ENCODE assay signal across 8 cellular contexts in genomic region chr16:29862383-29862883, GRCh38. TPM values are rescaled to one million over a fixed set of nuclear protein-coding genes. Genes with fewer than 3 reads are reported as not detected.
DNase-seq lines count a peak whose midpoint lies in the region; ATAC-seq, FAIRE-seq and TF ChIP-seq lines count a peak whose summit lies in the region.

No MANE protein-coding gene starts in this region.

- H3K9me3 ChIP-seq in thoracic aorta, result no peaks in the 10 kb centered on the region

- FAIRE-seq in GM19239 (lab: Jason Lieb, UNC), result no peak

- H3K36me3 ChIP-seq in thoracic aorta, result peaks cover 6% of the 10 kb centered on the region

- H3K27ac Mint-ChIP-seq in activated CD4-positive, alpha-beta T cell treated with anti-CD3 and anti-CD28 coated beads, Interleukin-2, amount 10 ng/mL, durations not matched to agents 24 days and 14 days, result peak overlapping the region; percentile 87
- peak overlapping the region; percentile 88 for H3K27ac Mint-ChIP-seq in central memory CD8-positive, alpha-beta T cell (ENCODE audit: low read depth)

- H3K4me3 ChIP-seq in NB4 (ENCODE audit: low read depth, low read length), result peak overlapping the region; percentile 77
- H3K4me3 ChIP-seq in lower leg skin (ENCODE audit: low read depth, poor library complexity, severe bottlenecking), result peak overlapping the region; percentile 48
- H3K4me3 ChIP-seq in thoracic aorta, result peak overlapping the region; percentile 99

- ATAC-seq in central memory CD8-positive, alpha-beta T cell (replicated peaks; ENCODE audit: extremely low read depth, poor library complexity, severe bottlenecking), result no peak
- ATAC-seq in thoracic aorta (ENCODE audit: insufficient number of reproducible peaks, low FRiP score, low read depth), result no peak

- peaks cover 27% of the 10 kb centered on the region for H3K36me3 Mint-ChIP-seq in activated CD4-positive, alpha-beta T cell treated with anti-CD3 and anti-CD28 coated beads, Interleukin-2, amount 10 ng/mL, durations not matched to agents 24 days and 14 days (ENCODE audit: low read depth)
- peaks cover 25% of the 10 kb centered on the region for H3K36me3 Mint-ChIP-seq in central memory CD8-positive, alpha-beta T cell (ENCODE audit: insufficient read depth)

- no peak for TF ChIP-seq CTCF in NB4 (IDR thresholded peaks at IDR 0.05; ENCODE audit: low read depth, low read length)
- TF ChIP-seq CTCF in lower leg skin (IDR thresholded peaks at IDR 0.05), result no peak
- no peak for TF ChIP-seq CTCF in thoracic aorta (IDR thresholded peaks at IDR 0.05)

- H3K27ac ChIP-seq in thoracic aorta, result peak overlapping the region; percentile 81 to 98

- H3K4me3 Mint-ChIP-seq in activated CD4-positive, alpha-beta T cell treated with anti-CD3 and anti-CD28 coated beads, Interleukin-2, amount 10 ng/mL, durations not matched to agents 24 days and 14 days, result peak overlapping the region; percentile 96
- H3K4me3 Mint-ChIP-seq in central memory CD8-positive, alpha-beta T cell, result peak overlapping the region; percentile 99

- H3K4me1 Mint-ChIP-seq in activated CD4-positive, alpha-beta T cell treated with anti-CD3 and anti-CD28 coated beads, Interleukin-2, amount 10 ng/mL, durations not matched to agents 24 days and 14 days, result peaks cover 23% of the 10 kb centered on the region
- H3K4me1 Mint-ChIP-seq in central memory CD8-positive, alpha-beta T cell, result peaks cover 25% of the 10 kb centered on the region

- peaks cover 12 to 48% of the 10 kb centered on the region in 2 donors for H3K4me1 ChIP-seq in thoracic aorta (ENCODE audit: control insufficient read depth in 1 of 2, low read depth in 2 of 2)

- no peaks in the 10 kb centered on the region for H3K9me3 Mint-ChIP-seq in activated CD4-positive, alpha-beta T cell treated with anti-CD3 and anti-CD28 coated beads, Interleukin-2, amount 10 ng/mL, durations not matched to agents 24 days and 14 days
- no peaks in the 10 kb centered on the region for H3K9me3 Mint-ChIP-seq in central memory CD8-positive, alpha-beta T cell

- H3K27me3 Mint-ChIP-seq in activated CD4-positive, alpha-beta T cell treated with anti-CD3 and anti-CD28 coated beads, Interleukin-2, amount 10 ng/mL, durations not matched to agents 24 days and 14 days, result no peaks in the 10 kb centered on the region
- H3K27me3 Mint-ChIP-seq in central memory CD8-positive, alpha-beta T cell, result peaks cover under 1% of the 10 kb centered on the region

- 1% methylated on average over 25 to 27 of the region's 27 CpGs for WGBS in lower leg skin, 2 donors

- peak; percentile 75 for DNase-seq in activated CD4-positive, alpha-beta T cell treated with anti-CD3 and anti-CD28 coated beads, Interleukin-2, amount 10 ng/mL, durations not matched to agents 24 days and 14 days
- no peak for DNase-seq in activated CD4-positive, alpha-beta T cell treated with anti-CD3 and anti-CD28 coated beads for 1 hour
- DNase-seq in NB4 (ENCODE audit: low read depth) (no peak), lower leg skin (ENCODE audit: low spot score in 2 of 2) (no peak), thoracic aorta (ENCODE audit: low spot score) (no peak), GM19239 (ENCODE audit: insufficient read length, low spot score) (no peak), NCI-H128 (lab: John Stamatoyannopoulos, UW; ENCODE audit: unreplicated experiment) (no peak)
- no peak for DNase-seq in central memory CD8-positive, alpha-beta T cell (ENCODE audit: low spot score in 2 of 2)

- no peak for TF ChIP-seq POLR2A in NB4 (IDR thresholded peaks at IDR 0.05; ENCODE audit: extremely low read depth, insufficient read length)
- TF ChIP-seq POLR2A in lower leg skin (IDR thresholded peaks at IDR 0.05), result no peak

- no peaks in the 10 kb centered on the region for H3K27me3 ChIP-seq in thoracic aorta (replicated peaks; ENCODE audit: insufficient read depth)

- intact Hi-C loops in activated CD4-positive, alpha-beta T cell treated with anti-CD3 and anti-CD28 coated beads, Interleukin-2, amount 10 ng/mL, durations not matched to agents 24 days and 14 days (cut with micrococcal nuclease), result loop anchor here (10.0 kb wide), 2 partner anchors 112 to 162 kb away; partner anchors contain the start of genes C16orf92 and TAOK2
- intact Hi-C loops in lower leg skin (cut with DNase I; ENCODE audit: low total_unique reads), result no loop called here

RNA-seq across cellular contexts. Expression of gene CDIPT, which starts 0.6 kb away (rescaled TPM):
- total RNA-seq in activated CD4-positive, alpha-beta T cell treated with anti-CD3 and anti-CD28 coated beads, Interleukin-2, amount 10 ng/mL, durations not matched to agents 24 days and 14 days, result 69.2 and 71.2 TPM in 2 replicates
- 100 to 1,000 TPM in 3 of 4 donors, 10 to 100 TPM in 1; 83.4 to 122 (median 108) TPM for total RNA-seq in lower leg skin
- total RNA-seq in thoracic aorta, result 100 to 1,000 TPM in 1 of 2 donors, 10 to 100 TPM in 1; 92.1 to 107 TPM

RNA-seq across cellular contexts. Expression of gene SEZ6L2, which starts 36.9 kb away (rescaled TPM):
- total RNA-seq in activated CD4-positive, alpha-beta T cell treated with anti-CD3 and anti-CD28 coated beads, Interleukin-2, amount 10 ng/mL, durations not matched to agents 24 days and 14 days, result 0.26 and 0.61 TPM in 2 replicates
- total RNA-seq in lower leg skin (100 to 1,000 TPM in 1 of 4 donors, 1 to 10 TPM in 3; 1.4 to 100 (median 3.1) TPM), thoracic aorta (1 to 10 TPM in 1 of 2 donors, under 1 TPM in 1; 0.63 to 1.4 TPM)

RNA-seq across cellular contexts. Expression of gene ASPHD1, which starts 37.9 kb away (rescaled TPM):
- 4.4 and 4.8 TPM in 2 replicates for total RNA-seq in activated CD4-positive, alpha-beta T cell treated with anti-CD3 and anti-CD28 coated beads, Interleukin-2, amount 10 ng/mL, durations not matched to agents 24 days and 14 days
- total RNA-seq in lower leg skin, result not detected
- total RNA-seq in thoracic aorta, result under 1 TPM in 1 of 2 donors, not detected in 1; 0.27 TPM

RNA-seq across cellular contexts. Expression of gene MVP, which starts 42.2 kb away (rescaled TPM):
- total RNA-seq in activated CD4-positive, alpha-beta T cell treated with anti-CD3 and anti-CD28 coated beads, Interleukin-2, amount 10 ng/mL, durations not matched to agents 24 days and 14 days, result 116 and 122 TPM in 2 replicates
- total RNA-seq in lower leg skin (10 to 100 TPM; 58.2 to 94.1 (median 70.4) TPM), thoracic aorta (100 to 1,000 TPM; 175 to 190 TPM)

RNA-seq across cellular contexts. Expression of gene PAGR1, which starts 46.5 kb away (rescaled TPM):
- 25.8 and 27.0 TPM in 2 replicates for total RNA-seq in activated CD4-positive, alpha-beta T cell treated with anti-CD3 and anti-CD28 coated beads, Interleukin-2, amount 10 ng/mL, durations not matched to agents 24 days and 14 days
- 10 to 100 TPM; 28.0 to 33.5 (median 32.1) TPM for total RNA-seq in lower leg skin
- 10 to 100 TPM; 40.8 to 45.2 TPM for total RNA-seq in thoracic aorta

Comparison
In these comparisons a context has a peak if more than half of its experiments do, and no peak if none do; other contexts are left out.
1. H3K4me3 ChIP-seq: peak in every context shown above with its lines; median percentile 99 in thoracic aorta; 77 in NB4; 48 in lower leg skin.